Comparison of ENCODE assay signal across 2 cellular contexts in the genomic region with DNA sequence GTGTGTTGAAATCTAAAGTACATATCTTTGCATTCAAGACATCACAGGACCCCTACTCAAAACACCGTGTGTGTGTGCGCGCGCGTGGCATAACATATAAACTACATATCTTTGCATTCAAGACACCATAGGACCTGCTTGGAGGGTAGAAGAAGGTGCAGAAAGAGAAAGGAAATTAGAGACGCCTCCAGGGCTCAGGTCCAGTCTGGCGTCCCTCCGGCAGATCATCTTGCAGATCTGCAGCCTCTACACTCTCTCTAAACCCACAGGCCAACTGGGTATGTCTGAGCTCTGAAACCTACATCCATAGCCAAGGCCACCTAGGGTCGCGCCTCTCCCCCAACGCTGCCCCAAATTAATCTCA.
TF ChIP-seq lines count a peak whose summit lies in the region.

No MANE protein-coding gene starts in this region.

TF ChIP-seq in H1, 55 proteins besides CTCF, POLR2A, EP300 and RAD21:
- TF ChIP-seq EZH2 (IDR thresholded peaks at IDR 0.05; ENCODE audit: low read depth, low read length, severe bottlenecking) (peak; percentile 12), TBP (IDR thresholded peaks at IDR 0.05; ENCODE audit: low read depth, low read length) (no peak)

TF ChIP-seq in HEK293T, 16 proteins besides CTCF, POLR2A, EP300 and RAD21:
- TF ChIP-seq PKNOX1 (IDR thresholded peaks at IDR 0.05) (no peak), SP1 (IDR thresholded peaks at IDR 0.05) (no peak), FOXA1 (IDR thresholded peaks at IDR 0.05) (no peak), ZNF384 (IDR thresholded peaks at IDR 0.05) (no peak), FOXK2 (IDR thresholded peaks at IDR 0.05) (no peak), NFRKB (IDR thresholded peaks at IDR 0.05) (no peak), CTBP1 (IDR thresholded peaks at IDR 0.05; ENCODE audit: borderline replicate concordance) (no peak), FOXM1 (IDR thresholded peaks at IDR 0.05; ENCODE audit: borderline replicate concordance) (no peak), L3MBTL2 (conservative IDR thresholded peaks at IDR 0.05) (no peak), SUZ12 (IDR thresholded peaks at IDR 0.05) (no peak)
